1 cellular context compared by ENCODE assay signal in genomic region chr1:241579434-241579833, GRCh38.
TF ChIP-seq lines count a peak whose summit lies in the region.

No MANE protein-coding gene starts in this region.

TF ChIP-seq in H1, 55 proteins besides CTCF, POLR2A, EP300 and RAD21 (continued from another document):
- TF ChIP-seq EGR1 (IDR thresholded peaks at IDR 0.05; ENCODE audit: borderline replicate concordance, low read depth, low read length): no peak
- no peak for TF ChIP-seq ASH2L (IDR thresholded peaks at IDR 0.05; ENCODE audit: low read length)
- no peak for TF ChIP-seq SP4 (IDR thresholded peaks at IDR 0.05; ENCODE audit: low read length)
- no peak for TF ChIP-seq CHD2 (IDR thresholded peaks at IDR 0.05; ENCODE audit: low read length)
- no peak for TF ChIP-seq ZNF274 (IDR thresholded peaks at IDR 0.05; ENCODE audit: borderline replicate concordance, extremely low read depth, low read length)
- no peak for TF ChIP-seq BACH1 (IDR thresholded peaks at IDR 0.05; ENCODE audit: low read length)
- no peak for TF ChIP-seq TEAD4 (IDR thresholded peaks at IDR 0.05; ENCODE audit: low read depth, low read length)
- TF ChIP-seq SP1 (IDR thresholded peaks at IDR 0.05; ENCODE audit: low read depth, low read length): no peak
- no peak for TF ChIP-seq NRF1 (IDR thresholded peaks at IDR 0.05; ENCODE audit: low read depth, low read length)
- no peak for TF ChIP-seq SIX5 (IDR thresholded peaks at IDR 0.05; ENCODE audit: low read depth, low read length)
- no peak for TF ChIP-seq KDM5A (IDR thresholded peaks at IDR 0.05; ENCODE audit: low read length)
- TF ChIP-seq RBBP5 (IDR thresholded peaks at IDR 0.05; ENCODE audit: borderline replicate concordance, low read depth, low read length): no peak
- TF ChIP-seq ATF3 (IDR thresholded peaks at IDR 0.05; ENCODE audit: insufficient read depth, low read depth, low read length): no peak
- TF ChIP-seq FOSL1 (IDR thresholded peaks at IDR 0.05; ENCODE audit: insufficient read depth, low read depth, low read length): no peak
TF ChIP-seq in H1: peak in this region for 0.
